27 cellular contexts compared by ENCODE assay signal in the genomic region with DNA sequence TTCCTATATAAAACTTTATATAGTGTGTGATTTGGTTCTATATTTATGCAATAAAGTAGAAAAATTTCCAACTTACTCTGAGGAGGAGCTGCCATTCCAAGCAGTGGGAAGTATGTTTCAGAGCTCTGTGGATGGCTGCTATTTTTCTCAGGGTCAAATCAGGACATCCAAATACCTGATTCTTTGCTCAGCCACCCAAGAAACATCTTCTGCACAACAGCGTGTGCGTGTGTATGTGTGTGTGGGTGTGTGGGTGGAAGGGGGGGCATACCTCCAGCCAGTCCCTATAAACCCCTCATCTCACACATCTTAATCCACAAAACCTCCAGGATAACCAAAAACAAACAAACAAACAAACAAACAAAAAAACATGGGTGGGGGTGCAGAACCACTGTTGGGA.
"Had no signal": no experiment of that assay in that cellular context is flagged by ENCODE, and none has a peak within 500 bp of the region (broad histone marks: within the 10 kb centered on the region; RNA-seq: fewer than 3 reads in every experiment).

No MANE protein-coding gene starts in this region.

- H3K79me2 ChIP-seq: hepatocyte, parathyroid adenoma had no signal

- H3K27me3 ChIP-seq: ascending aorta, cardiac muscle cell, hepatocyte, thyroid gland, upper lobe of left lung had no signal

- H3K4me2 ChIP-seq: hepatocyte had no signal

- H3K9me3 ChIP-seq: ascending aorta, gastroesophageal sphincter, psoas muscle, right atrium auricular region, thyroid gland, upper lobe of left lung had no signal

- H3K36me3 ChIP-seq: ascending aorta, cardiac muscle cell, gastroesophageal sphincter, right atrium auricular region, thyroid gland, upper lobe of left lung, WERI-Rb-1 had no signal

- H3K9ac ChIP-seq: parathyroid adenoma had no signal

- H3K27ac ChIP-seq: cardiac muscle cell, dorsolateral prefrontal cortex, hepatocyte, parathyroid adenoma, psoas muscle, right atrium auricular region, upper lobe of left lung, WERI-Rb-1 had no signal

- DNase-seq: activated CD4-positive, alpha-beta T cell treated with anti-CD3 and anti-CD28 coated beads for 48 hours; activated CD4-positive, alpha-beta T cell treated with anti-CD3 and anti-CD28 coated beads, Interleukin-2, amount 50 U/mL, for 48 hours; activated CD8-positive, alpha-beta memory T cell treated with anti-CD3 and anti-CD28 coated beads for 24 hours; activated naive CD4-positive, alpha-beta T cell treated with anti-CD3 and anti-CD28 coated beads for 36 hours; activated naive CD8-positive, alpha-beta T cell treated with anti-CD3 and anti-CD28 coated beads for 36 hours; dorsolateral prefrontal cortex; effector memory CD4-positive, alpha-beta T cell; left colon; midbrain; naive thymus-derived CD4-positive, alpha-beta T cell; nucleus accumbens; stimulated activated CD4-positive, alpha-beta T cell treated with anti-CD3 and anti-CD28 coated beads, Interleukin-2, amount 100 ng/mL, for 48 hours; substantia nigra; SW 1271; T-helper 9 cell; thyroid gland; upper lobe of left lung; WERI-Rb-1 had no signal

- ATAC-seq: activated CD4-positive, CD25-positive, alpha-beta regulatory T cell treated with anti-CD3 and anti-CD28 coated beads, Interleukin-2, amount 50 U/mL, for 24 hours; left colon; naive thymus-derived CD4-positive, alpha-beta T cell had no signal

- H3K4me1 ChIP-seq: gastroesophageal sphincter, parathyroid adenoma, psoas muscle, right atrium auricular region, thyroid gland, upper lobe of left lung had no signal

- H2AFZ ChIP-seq: hepatocyte, parathyroid adenoma had no signal

- H3K4me3 ChIP-seq: ascending aorta, cardiac muscle cell, coronary artery, dorsolateral prefrontal cortex, gastroesophageal sphincter, hepatocyte, psoas muscle, right atrium auricular region, thyroid gland, upper lobe of left lung had no signal
